ENCODE assay signal across 15 cellular contexts in the genomic region with DNA sequence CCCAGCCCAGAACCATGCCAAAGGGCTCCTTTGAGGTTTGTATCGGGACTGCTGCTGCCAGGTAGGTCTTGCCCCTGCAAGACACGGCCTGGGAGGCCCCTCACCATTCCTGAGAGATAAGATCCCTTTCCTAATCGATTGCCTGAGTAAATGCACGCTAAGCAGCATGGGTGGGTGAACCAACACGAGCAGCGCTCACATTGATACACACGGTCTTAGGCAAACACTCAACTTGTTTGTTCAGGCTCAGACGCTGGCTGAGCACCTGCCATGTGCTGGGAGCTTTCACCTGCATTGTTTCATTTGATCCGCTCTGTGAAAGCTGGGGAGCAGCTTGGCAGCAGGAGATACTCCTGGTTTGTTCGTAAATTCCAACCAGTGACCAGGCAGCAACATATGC.
DNase-seq lines count a peak whose midpoint lies in the region; ATAC-seq and TF ChIP-seq lines count a peak whose summit lies in the region.
"Had no signal": no experiment of that assay in that cellular context is flagged by ENCODE, and none has a peak within 500 bp of the region (broad histone marks: within the 10 kb centered on the region; RNA-seq: fewer than 3 reads in every experiment).

No MANE protein-coding gene starts in this region.

- no peaks in the 10 kb centered on the region for H3K36me3 Mint-ChIP-seq in naive thymus-derived CD8-positive, alpha-beta T cell
- H3K36me3 Mint-ChIP-seq: CD8-positive, alpha-beta memory T cell had no signal

- no peak overlapping the region for H3K27ac ChIP-seq in RWPE1
- H3K27ac ChIP-seq: spleen had no signal

- CTCF ChIA-PET in RWPE1 (lab: Yijun Ruan, JAX), result no interaction called here

- no peak overlapping the region for H3K4me3 Mint-ChIP-seq in naive thymus-derived CD8-positive, alpha-beta T cell
- H3K4me3 Mint-ChIP-seq: activated T-cell treated with anti-CD3 and anti-CD28 coated beads, Interleukin-2, amount 50 U/mL, for 24 hours; CD8-positive, alpha-beta memory T cell had no signal

- DNase-seq in COLO668 (lab: John Stamatoyannopoulos, UW; ENCODE audit: unreplicated experiment) (peak; percentile 84), NCI-H1436 (lab: John Stamatoyannopoulos, UW) (peak; percentile 77), NCI-H526 (lab: John Stamatoyannopoulos, UW) (peak; percentile 32 to 65), left kidney (ENCODE audit: low read depth, low spot score) (peak; percentile 30), RWPE1 (ENCODE audit: low spot score) (no peak)
- no peak for DNase-seq in naive thymus-derived CD8-positive, alpha-beta T cell
- DNase-seq: activated CD4-positive, CD25-positive, alpha-beta regulatory T cell treated with anti-CD3 and anti-CD28 coated beads, Interleukin-2, amount 50 U/mL, for 72 hours; activated T-cell treated with anti-CD3 and anti-CD28 coated beads, Interleukin-2, amount 50 U/mL, for 24 hours; CD8-positive, alpha-beta memory T cell; PC-3; spleen; SW 1271; testis had no signal

- POLR2A ChIA-PET in RWPE1 (lab: Yijun Ruan, JAX; ENCODE audit: low non-redundant PET), result no interaction called here
- POLR2A ChIA-PET in naive thymus-derived CD8-positive, alpha-beta T cell (lab: Charles Lee), result no interaction called here

- no peak for ATAC-seq in naive thymus-derived CD8-positive, alpha-beta T cell
- ATAC-seq in GM21390 (IDR thresholded peaks at IDR 0.05; ENCODE audit: unreplicated experiment) (no peak), HG03469 (IDR thresholded peaks at IDR 0.05; ENCODE audit: unreplicated experiment) (no peak)
- ATAC-seq: PC-3 had no signal

- no peaks in the 10 kb centered on the region for H3K9me3 Mint-ChIP-seq in naive thymus-derived CD8-positive, alpha-beta T cell
- H3K9me3 Mint-ChIP-seq: activated T-cell treated with anti-CD3 and anti-CD28 coated beads, Interleukin-2, amount 50 U/mL, for 24 hours; CD8-positive, alpha-beta memory T cell had no signal

- TF ChIP-seq CTCF in RWPE1 (conservative IDR thresholded peaks at IDR 0.05; ENCODE audit: low read depth), result no peak

- peaks cover 3 to 22% (median 9%) of the 10 kb centered on the region in 5 donors for H3K27me3 Mint-ChIP-seq in naive thymus-derived CD8-positive, alpha-beta T cell

- no peaks in the 10 kb centered on the region for H3K4me1 Mint-ChIP-seq in naive thymus-derived CD8-positive, alpha-beta T cell
- H3K4me1 Mint-ChIP-seq: CD8-positive, alpha-beta memory T cell had no signal

- no peak overlapping the region for H3K27ac Mint-ChIP-seq in naive thymus-derived CD8-positive, alpha-beta T cell
- H3K27ac Mint-ChIP-seq: activated T-cell treated with anti-CD3 and anti-CD28 coated beads, Interleukin-2, amount 50 U/mL, for 24 hours; CD8-positive, alpha-beta memory T cell had no signal

Comparison
In these comparisons a context has a peak if more than half of its experiments do, and no peak if none do; other contexts are left out.
1. DNase-seq: peak in COLO668 (single experiment), NCI-H1436 (single experiment), NCI-H526 (2 of 2) and left kidney (single experiment); none in RWPE1 (single experiment) and naive thymus-derived CD8-positive, alpha-beta T cell (0 of 10).